In the genomic region with DNA sequence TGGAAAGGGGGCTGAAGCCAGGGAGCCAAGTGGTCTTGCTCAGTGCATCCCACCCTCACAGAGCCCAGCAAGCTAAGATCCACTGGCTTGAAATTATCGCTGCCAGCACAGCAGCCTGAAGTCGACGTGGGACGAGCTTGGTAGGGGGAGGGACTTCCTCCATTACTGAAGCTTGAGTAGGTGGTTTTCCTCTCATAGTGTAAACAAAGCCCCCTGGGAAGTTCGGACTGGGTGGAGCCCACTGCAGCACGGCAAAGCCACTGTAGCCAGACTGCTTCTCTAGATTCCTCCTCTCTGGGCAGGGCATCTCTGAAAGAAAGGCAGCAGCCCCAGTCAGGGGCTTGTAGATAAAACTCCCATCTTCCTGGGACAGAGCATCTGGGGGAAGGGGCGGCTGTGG, we compare ENCODE assay signal across 14 cellular contexts. TPM values are rescaled to one million over a fixed set of nuclear protein-coding genes. Genes with fewer than 3 reads are reported as not detected.
"Had no signal": no experiment of that assay in that cellular context is flagged by ENCODE, and none has a peak within 500 bp of the region (broad histone marks: within the 10 kb centered on the region; RNA-seq: fewer than 3 reads in every experiment).

No MANE protein-coding gene starts in this region.

RNA-seq across cellular contexts. Expression of a gene that starts 17.2 kb away (rescaled TPM):
- total RNA-seq: activated CD4-positive, alpha-beta memory T cell treated with anti-CD3 and anti-CD28 coated beads, Interleukin-2, amount 10 ng/mL, durations not matched to agents 7 days and 5 days; activated CD4-positive, alpha-beta T cell treated with anti-CD3 and anti-CD28 coated beads, Interleukin-2, amount 10 ng/mL, durations not matched to agents 7 days and 5 days; activated naive CD4-positive, alpha-beta T cell treated with anti-CD3 and anti-CD28 coated beads, Interleukin-2, amount 50 U/mL, for 72 hours; activated naive CD8-positive, alpha-beta T cell treated with anti-CD3 and anti-CD28 coated beads, Interleukin-2, amount 10 ng/mL, durations not matched to agents 7 days and 5 days; activated T-cell treated with anti-CD3 and anti-CD28 coated beads, Interleukin-2, amount 50 U/mL, for 72 hours; ascending aorta; foreskin keratinocyte had no signal
- polyA plus RNA-seq: cardiac muscle cell, foreskin keratinocyte had no signal

RNA-seq across cellular contexts. Expression of a gene that starts 40.3 kb away (rescaled TPM):
- total RNA-seq: activated CD4-positive, alpha-beta memory T cell treated with anti-CD3 and anti-CD28 coated beads, Interleukin-2, amount 10 ng/mL, durations not matched to agents 7 days and 5 days; activated CD4-positive, alpha-beta T cell treated with anti-CD3 and anti-CD28 coated beads, Interleukin-2, amount 10 ng/mL, durations not matched to agents 7 days and 5 days; activated naive CD4-positive, alpha-beta T cell treated with anti-CD3 and anti-CD28 coated beads, Interleukin-2, amount 50 U/mL, for 72 hours; activated naive CD8-positive, alpha-beta T cell treated with anti-CD3 and anti-CD28 coated beads, Interleukin-2, amount 10 ng/mL, durations not matched to agents 7 days and 5 days; activated T-cell treated with anti-CD3 and anti-CD28 coated beads, Interleukin-2, amount 50 U/mL, for 72 hours; ascending aorta; breast epithelium; colonic mucosa; esophagus muscularis mucosa; foreskin keratinocyte; gastrocnemius medialis; heart left ventricle; T-helper 17 cell had no signal
- polyA plus RNA-seq: cardiac muscle cell, foreskin keratinocyte, heart left ventricle had no signal

RNA-seq across cellular contexts. Expression of a gene that starts 44.6 kb away (rescaled TPM):
- total RNA-seq: activated CD4-positive, alpha-beta memory T cell treated with anti-CD3 and anti-CD28 coated beads, Interleukin-2, amount 10 ng/mL, durations not matched to agents 7 days and 5 days; activated CD4-positive, alpha-beta T cell treated with anti-CD3 and anti-CD28 coated beads, Interleukin-2, amount 10 ng/mL, durations not matched to agents 7 days and 5 days; activated naive CD4-positive, alpha-beta T cell treated with anti-CD3 and anti-CD28 coated beads, Interleukin-2, amount 50 U/mL, for 72 hours; activated naive CD8-positive, alpha-beta T cell treated with anti-CD3 and anti-CD28 coated beads, Interleukin-2, amount 10 ng/mL, durations not matched to agents 7 days and 5 days; activated T-cell treated with anti-CD3 and anti-CD28 coated beads, Interleukin-2, amount 50 U/mL, for 72 hours; ascending aorta; cardiac muscle cell; foreskin keratinocyte had no signal
- polyA plus RNA-seq: cardiac muscle cell, foreskin keratinocyte had no signal
